1 cellular context compared by ENCODE assay signal in genomic region chr15:73957785-73958184, GRCh38.
TF ChIP-seq lines count a peak whose summit lies in the region.

No MANE protein-coding gene starts in this region.

TF ChIP-seq in H1, 55 proteins besides CTCF, POLR2A, EP300 and RAD21:
- TF ChIP-seq GTF2F1 (IDR thresholded peaks at IDR 0.05; ENCODE audit: borderline replicate concordance, low read depth, low read length): no peak
